18 cellular contexts compared by ENCODE assay signal in genomic region chr3:149015383-149015782, GRCh38. TPM values are rescaled to one million over a fixed set of nuclear protein-coding genes. Genes with fewer than 3 reads are reported as not detected.
DNase-seq lines count a peak whose midpoint lies in the region; ATAC-seq, FAIRE-seq and TF ChIP-seq lines count a peak whose summit lies in the region.
"Had no signal": no experiment of that assay in that cellular context is flagged by ENCODE, and none has a peak within 500 bp of the region (broad histone marks: within the 10 kb centered on the region; RNA-seq: fewer than 3 reads in every experiment).

No MANE protein-coding gene starts in this region.

- POLR2A ChIA-PET in activated naive CD8-positive, alpha-beta T cell treated with anti-CD3 and anti-CD28 coated beads, Interleukin-2, amount 10 ng/mL, durations not matched to agents 7 days and 5 days (lab: Charles Lee), result no interaction called here
- POLR2A ChIA-PET in HepG2 (lab: Yijun Ruan, JAX), result no interaction called here

- H3K4me1 ChIP-seq in tibial artery (peaks cover 0 to 96% (median 49%) of the 10 kb centered on the region in 4 donors), HepG2 (ENCODE audit: insufficient read depth, low read length) (peaks cover 38% of the 10 kb centered on the region)
- H3K4me1 ChIP-seq: A549 had no signal

- H3K9me3 ChIP-seq in tibial artery (no peaks in the 10 kb centered on the region), HepG2 (ENCODE audit: low read length) (no peaks in the 10 kb centered on the region)
- H3K9me3 ChIP-seq: A549, HAP-1, left lung, SJCRH30, upper lobe of left lung had no signal

- CTCF ChIA-PET in HepG2 (lab: Yijun Ruan, JAX; ENCODE audit: low intra/inter-chr PET ratio, low total read pairs), result no interaction called here
- CTCF ChIA-PET in activated naive CD4-positive, alpha-beta T cell treated with anti-CD3 and anti-CD28 coated beads, Interleukin-2, amount 10 ng/mL, durations not matched to agents 7 days and 5 days (lab: Charles Lee), result no interaction called here

- no peak for FAIRE-seq in HepG2 (lab: Jason Lieb, UNC)
- FAIRE-seq: A549 had no signal

- no peaks in the 10 kb centered on the region for H3K9me3 Mint-ChIP-seq in activated naive CD8-positive, alpha-beta T cell treated with anti-CD3 and anti-CD28 coated beads, Interleukin-2, amount 10 ng/mL, durations not matched to agents 7 days and 5 days
- no peaks in the 10 kb centered on the region for H3K9me3 Mint-ChIP-seq in activated naive CD8-positive, alpha-beta T cell treated with anti-CD3 and anti-CD28 coated beads, Interleukin-2, amount 50 U/mL, for 24 hours
- no peaks in the 10 kb centered on the region for H3K9me3 Mint-ChIP-seq in activated T-helper 1 cell treated with anti-CD3 and anti-CD28 coated beads, Interleukin-12 subunit alpha, Interleukin-12 subunit beta, Interleukin-2, Interleukin-4 antibody, amounts not matched to agents 30 ng/mL and 10 ng/mL and 1 ng/mL, durations not matched to agents 14 hours and 24 hours and 36 hours
- no peaks in the 10 kb centered on the region for H3K9me3 Mint-ChIP-seq in immature natural killer cell
- no peaks in the 10 kb centered on the region for H3K9me3 Mint-ChIP-seq in activated naive CD4-positive, alpha-beta T cell treated with anti-CD3 and anti-CD28 coated beads, Interleukin-2, amount 10 ng/mL, durations not matched to agents 7 days and 5 days
- H3K9me3 Mint-ChIP-seq: activated T-cell treated with anti-CD3 and anti-CD28 coated beads, Interleukin-2, amount 50 U/mL, for 24 hours; stimulated activated memory B cell treated with anti-CD40 and anti-IgM and Interleukin-4, amounts not matched to agents 10 μg/mL and 1 μg/mL and 100 μg/mL, for 72 hours had no signal

- H3K9ac ChIP-seq in HepG2 (ENCODE audit: insufficient read depth, low read depth, low read length), result no peak overlapping the region

- BruUV-seq in HepG2 (replicated peaks; lab: Mats Ljungman, UMichigan), result no TSS peak

- H3K36me3 ChIP-seq in tibial artery (peaks cover 0 to 41% (median 12%) of the 10 kb centered on the region in 3 donors), HepG2 (replicated peaks in 1 of 2; ENCODE audit: control insufficient read depth in 1 of 2, insufficient read depth in 2 of 2, low read length in 2 of 2) (peaks cover 1 to 8% of the 10 kb centered on the region in 2 experiments; a peak in 4 of 5 replicates)

- no peak for TF ChIP-seq RAD21 in HepG2 (CRISPR knock-in tag; IDR thresholded peaks at IDR 0.05)

- ATAC-seq in activated naive CD8-positive, alpha-beta T cell treated with anti-CD3 and anti-CD28 coated beads, Interleukin-2, amount 10 ng/mL, durations not matched to agents 7 days and 5 days (ENCODE audit: low read depth), result no peak
- no peak for ATAC-seq in activated naive CD8-positive, alpha-beta T cell treated with anti-CD3 and anti-CD28 coated beads, Interleukin-2, amount 50 U/mL, for 24 hours
- ATAC-seq in HepG2, result no peak
- ATAC-seq: left lung; stimulated activated memory B cell treated with anti-CD40 and anti-IgM and Interleukin-4, amounts not matched to agents 10 μg/mL and 1 μg/mL and 100 μg/mL, for 72 hours had no signal

- peaks cover 30% of the 10 kb centered on the region for H3K4me1 Mint-ChIP-seq in activated naive CD8-positive, alpha-beta T cell treated with anti-CD3 and anti-CD28 coated beads, Interleukin-2, amount 10 ng/mL, durations not matched to agents 7 days and 5 days
- peaks cover 13% of the 10 kb centered on the region for H3K4me1 Mint-ChIP-seq in activated naive CD8-positive, alpha-beta T cell treated with anti-CD3 and anti-CD28 coated beads, Interleukin-2, amount 50 U/mL, for 24 hours
- H3K4me1 Mint-ChIP-seq in activated T-helper 1 cell treated with anti-CD3 and anti-CD28 coated beads, Interleukin-12 subunit alpha, Interleukin-12 subunit beta, Interleukin-2, Interleukin-4 antibody, amounts not matched to agents 30 ng/mL and 10 ng/mL and 1 ng/mL, durations not matched to agents 14 hours and 24 hours and 36 hours (ENCODE audit: low read depth), result peaks cover 41% of the 10 kb centered on the region
- peaks cover 48 to 84% of the 10 kb centered on the region in 2 donors for H3K4me1 Mint-ChIP-seq in immature natural killer cell
- H3K4me1 Mint-ChIP-seq in activated naive CD4-positive, alpha-beta T cell treated with anti-CD3 and anti-CD28 coated beads, Interleukin-2, amount 10 ng/mL, durations not matched to agents 7 days and 5 days, result peaks cover 8% of the 10 kb centered on the region
- H3K4me1 Mint-ChIP-seq: stimulated activated memory B cell treated with anti-CD40 and anti-IgM and Interleukin-4, amounts not matched to agents 10 μg/mL and 1 μg/mL and 100 μg/mL, for 72 hours had no signal

- H3K4me3 Mint-ChIP-seq in activated naive CD8-positive, alpha-beta T cell treated with anti-CD3 and anti-CD28 coated beads, Interleukin-2, amount 10 ng/mL, durations not matched to agents 7 days and 5 days, result no peak overlapping the region
- H3K4me3 Mint-ChIP-seq in activated naive CD8-positive, alpha-beta T cell treated with anti-CD3 and anti-CD28 coated beads, Interleukin-2, amount 50 U/mL, for 24 hours, result no peak overlapping the region
- no peak overlapping the region for H3K4me3 Mint-ChIP-seq in activated T-helper 1 cell treated with anti-CD3 and anti-CD28 coated beads, Interleukin-12 subunit alpha, Interleukin-12 subunit beta, Interleukin-2, Interleukin-4 antibody, amounts not matched to agents 30 ng/mL and 10 ng/mL and 1 ng/mL, durations not matched to agents 14 hours and 24 hours and 36 hours
- H3K4me3 Mint-ChIP-seq in immature natural killer cell, result peak overlapping the region in 2 of 5 donors; percentile 12 to 22
- no peak overlapping the region for H3K4me3 Mint-ChIP-seq in activated naive CD4-positive, alpha-beta T cell treated with anti-CD3 and anti-CD28 coated beads, Interleukin-2, amount 10 ng/mL, durations not matched to agents 7 days and 5 days
- H3K4me3 Mint-ChIP-seq: activated T-cell treated with anti-CD3 and anti-CD28 coated beads, Interleukin-2, amount 50 U/mL, for 24 hours; stimulated activated memory B cell treated with anti-CD40 and anti-IgM and Interleukin-4, amounts not matched to agents 10 μg/mL and 1 μg/mL and 100 μg/mL, for 72 hours had no signal

- DNase-seq in activated naive CD8-positive, alpha-beta T cell treated with anti-CD3 and anti-CD28 coated beads, Interleukin-2, amount 10 ng/mL, durations not matched to agents 7 days and 5 days, result no peak
- no peak for DNase-seq in activated naive CD8-positive, alpha-beta T cell treated with anti-CD3 and anti-CD28 coated beads, Interleukin-2, amount 50 U/mL, for 24 hours
- DNase-seq in activated T-helper 1 cell treated with anti-CD3 and anti-CD28 coated beads, Interleukin-12 subunit alpha, Interleukin-12 subunit beta, Interleukin-2, Interleukin-4 antibody, amounts not matched to agents 30 ng/mL and 10 ng/mL and 1 ng/mL, durations not matched to agents 14 hours and 24 hours and 36 hours (ENCODE audit: low spot score), result no peak
- no peak for DNase-seq in immature natural killer cell
- DNase-seq in tibial artery, result no peak
- DNase-seq in HepG2 (ENCODE audit: low spot score), result no peak
- no peak for DNase-seq in head of caudate nucleus
- DNase-seq in activated naive CD4-positive, alpha-beta T cell treated with anti-CD3 and anti-CD28 coated beads, Interleukin-2, amount 10 ng/mL, durations not matched to agents 7 days and 5 days, result no peak
- DNase-seq: activated CD4-positive, alpha-beta T cell treated with anti-CD3 and anti-CD28 coated beads, Interleukin-2, amount 50 U/mL, for 1 hour; activated T-cell treated with anti-CD3 and anti-CD28 coated beads, Interleukin-2, amount 50 U/mL, for 24 hours; left lung; NCI-H1092 treated with DMSO at 0.1 percent for 48 hours; NCI-H526; SJCRH30 had no signal

- TF ChIP-seq CTCF in tibial artery (IDR thresholded peaks at IDR 0.05), result no peak
- no peak for TF ChIP-seq CTCF in HepG2 (CRISPR knock-in tag; IDR thresholded peaks at IDR 0.05)

- no peak overlapping the region for H3K4me2 ChIP-seq in HepG2 (ENCODE audit: low read depth, low read length)
- H3K4me2 ChIP-seq: A549 had no signal

- H3K79me2 ChIP-seq in HepG2 (ENCODE audit: insufficient read depth, low read length), result no peaks in the 10 kb centered on the region

- no peaks in the 10 kb centered on the region for H3K27me3 Mint-ChIP-seq in activated naive CD8-positive, alpha-beta T cell treated with anti-CD3 and anti-CD28 coated beads, Interleukin-2, amount 10 ng/mL, durations not matched to agents 7 days and 5 days
- no peaks in the 10 kb centered on the region for H3K27me3 Mint-ChIP-seq in activated naive CD8-positive, alpha-beta T cell treated with anti-CD3 and anti-CD28 coated beads, Interleukin-2, amount 50 U/mL, for 24 hours
- no peaks in the 10 kb centered on the region for H3K27me3 Mint-ChIP-seq in activated T-helper 1 cell treated with anti-CD3 and anti-CD28 coated beads, Interleukin-12 subunit alpha, Interleukin-12 subunit beta, Interleukin-2, Interleukin-4 antibody, amounts not matched to agents 30 ng/mL and 10 ng/mL and 1 ng/mL, durations not matched to agents 14 hours and 24 hours and 36 hours (ENCODE audit: insufficient read depth)
- H3K27me3 Mint-ChIP-seq in immature natural killer cell (ENCODE audit: low read depth in 3 of 3), result peaks cover 0 to 9% (median 2%) of the 10 kb centered on the region in 3 donors
- no peaks in the 10 kb centered on the region for H3K27me3 Mint-ChIP-seq in activated naive CD4-positive, alpha-beta T cell treated with anti-CD3 and anti-CD28 coated beads, Interleukin-2, amount 10 ng/mL, durations not matched to agents 7 days and 5 days
- H3K27me3 Mint-ChIP-seq: activated T-cell treated with anti-CD3 and anti-CD28 coated beads, Interleukin-2, amount 50 U/mL, for 24 hours; stimulated activated memory B cell treated with anti-CD40 and anti-IgM and Interleukin-4, amounts not matched to agents 10 μg/mL and 1 μg/mL and 100 μg/mL, for 72 hours had no signal

- TF ChIP-seq EP300 in HepG2 (IDR thresholded peaks at IDR 0.05; ENCODE audit: low read depth in 2 of 2, low read length in 2 of 2) (no peak), HepG2 (CRISPR knock-in tag; IDR thresholded peaks at IDR 0.05; ENCODE audit: borderline replicate concordance) (no peak)

- peak overlapping the region; percentile 52 to 61 for H3K27ac ChIP-seq in tibial artery
- H3K27ac ChIP-seq in HepG2 (ENCODE audit: extremely low read length, insufficient read depth, low read length), result no peak overlapping the region
- H3K27ac ChIP-seq: A549, SJCRH30, upper lobe of left lung had no signal

- H3K4me3 ChIP-seq in tibial artery (no peak overlapping the region), HepG2 (replicated peaks in 1 of 3; ENCODE audit: insufficient read depth in 1 of 3, low read depth in 2 of 3, low read length in 3 of 3) (no peak overlapping the region)
- H3K4me3 ChIP-seq: A549, HAP-1, left lung, SJCRH30, upper lobe of left lung had no signal

- no peak overlapping the region for H2AFZ ChIP-seq in HepG2 (ENCODE audit: low read length)

- 91% methylated on average over 2 of the region's 2 CpGs for WGBS in HepG2 (ENCODE audit: low lambda C conversion rate)

- H4K20me1 ChIP-seq in HepG2 (ENCODE audit: insufficient read depth, low read length), result no peaks in the 10 kb centered on the region

- H3K27ac Mint-ChIP-seq in activated naive CD8-positive, alpha-beta T cell treated with anti-CD3 and anti-CD28 coated beads, Interleukin-2, amount 10 ng/mL, durations not matched to agents 7 days and 5 days, result peak overlapping the region; percentile 26
- no peak overlapping the region for H3K27ac Mint-ChIP-seq in activated naive CD8-positive, alpha-beta T cell treated with anti-CD3 and anti-CD28 coated beads, Interleukin-2, amount 50 U/mL, for 24 hours
- peak overlapping the region; percentile 3 for H3K27ac Mint-ChIP-seq in activated T-helper 1 cell treated with anti-CD3 and anti-CD28 coated beads, Interleukin-12 subunit alpha, Interleukin-12 subunit beta, Interleukin-2, Interleukin-4 antibody, amounts not matched to agents 30 ng/mL and 10 ng/mL and 1 ng/mL, durations not matched to agents 14 hours and 24 hours and 36 hours
- peak overlapping the region; percentile 7 to 80 (median 26) for H3K27ac Mint-ChIP-seq in immature natural killer cell
- no peak overlapping the region for H3K27ac Mint-ChIP-seq in activated naive CD4-positive, alpha-beta T cell treated with anti-CD3 and anti-CD28 coated beads, Interleukin-2, amount 10 ng/mL, durations not matched to agents 7 days and 5 days
- H3K27ac Mint-ChIP-seq: activated T-cell treated with anti-CD3 and anti-CD28 coated beads, Interleukin-2, amount 50 U/mL, for 24 hours; stimulated activated memory B cell treated with anti-CD40 and anti-IgM and Interleukin-4, amounts not matched to agents 10 μg/mL and 1 μg/mL and 100 μg/mL, for 72 hours had no signal

- H3K36me3 Mint-ChIP-seq in activated naive CD8-positive, alpha-beta T cell treated with anti-CD3 and anti-CD28 coated beads, Interleukin-2, amount 10 ng/mL, durations not matched to agents 7 days and 5 days, result peaks cover 55% of the 10 kb centered on the region
- peaks cover 35% of the 10 kb centered on the region for H3K36me3 Mint-ChIP-seq in activated naive CD8-positive, alpha-beta T cell treated with anti-CD3 and anti-CD28 coated beads, Interleukin-2, amount 50 U/mL, for 24 hours (ENCODE audit: low read depth)
- H3K36me3 Mint-ChIP-seq in activated T-helper 1 cell treated with anti-CD3 and anti-CD28 coated beads, Interleukin-12 subunit alpha, Interleukin-12 subunit beta, Interleukin-2, Interleukin-4 antibody, amounts not matched to agents 30 ng/mL and 10 ng/mL and 1 ng/mL, durations not matched to agents 14 hours and 24 hours and 36 hours (ENCODE audit: low read depth), result peaks cover 43% of the 10 kb centered on the region
- peaks cover 28 to 40% (median 37%) of the 10 kb centered on the region in 3 donors for H3K36me3 Mint-ChIP-seq in immature natural killer cell
- peaks cover 34% of the 10 kb centered on the region for H3K36me3 Mint-ChIP-seq in activated naive CD4-positive, alpha-beta T cell treated with anti-CD3 and anti-CD28 coated beads, Interleukin-2, amount 10 ng/mL, durations not matched to agents 7 days and 5 days

- no peak for TF ChIP-seq POLR2A in HepG2 (IDR thresholded peaks at IDR 0.05; ENCODE audit: insufficient read depth in 1 of 2, low read depth in 2 of 2, low read length in 2 of 2)

- H3K27me3 ChIP-seq in tibial artery (no peaks in the 10 kb centered on the region), HepG2 (ENCODE audit: control insufficient read depth in 1 of 2, insufficient read depth in 2 of 2, low read length in 2 of 2) (no peaks in the 10 kb centered on the region)
- H3K27me3 ChIP-seq: left lung, SJCRH30, upper lobe of left lung had no signal

- in situ Hi-C loops in HepG2 (cut with HindIII; ENCODE audit: extremely low pct_ligation_motif_present, low pct_unique_long_range_greater_than_20kb), result no loop called here

- intact Hi-C loops in activated T-helper 1 cell treated with anti-CD3 and anti-CD28 coated beads, Interleukin-12 subunit alpha, Interleukin-12 subunit beta, Interleukin-2, Interleukin-4 antibody, amounts not matched to agents 30 ng/mL and 10 ng/mL and 1 ng/mL, durations not matched to agents 14 hours and 24 hours and 36 hours (cut with micrococcal nuclease), result no loop called here
- intact Hi-C loops in tibial artery (cut with DNase I; ENCODE audit: low total_unique reads) (no loop called here), HepG2 (cut with micrococcal nuclease; ENCODE audit: unreplicated experiment) (loop anchor here (10.0 kb wide), 1 partner anchor 209 kb away; the partner anchor contains the start of gene CP), head of caudate nucleus (cut with DNase I) (no loop called here)

RNA-seq across cellular contexts. Expression of gene GYG1, which starts 24.0 kb away (rescaled TPM):
- total RNA-seq in activated naive CD8-positive, alpha-beta T cell treated with anti-CD3 and anti-CD28 coated beads, Interleukin-2, amount 10 ng/mL, durations not matched to agents 7 days and 5 days, result 10 to 100 TPM; 48.6 to 49.3 TPM
- total RNA-seq in activated T-helper 1 cell treated with anti-CD3 and anti-CD28 coated beads, Interleukin-12 subunit alpha, Interleukin-12 subunit beta, Interleukin-2, Interleukin-4 antibody, amounts not matched to agents 30 ng/mL and 10 ng/mL and 1 ng/mL, durations not matched to agents 14 hours and 24 hours and 36 hours, result 33.6 and 34.1 TPM in 2 replicates
- polyA plus RNA-seq in immature natural killer cell, result 100 to 1,000 TPM in 1 of 3 donors, 10 to 100 TPM in 2; 73.5 to 102 (median 91.8) TPM
- 28.1 and 52.1 TPM in 2 replicates for total RNA-seq in HepG2 (2016; rRNA removed; fragmentation: Illumina TruSeq; extraction: Trizol)
- 29.8 and 30.1 TPM in 2 replicates for total RNA-seq in HepG2 (2016; cell fraction: cytosol; rRNA removed; fragmentation: Illumina TruSeq; extraction: Trizol; ENCODE audit: low read depth)
- total RNA-seq in HepG2 (2016; cell fraction: insoluble cytoplasmic fraction; rRNA removed; fragmentation: Illumina TruSeq; extraction: Trizol), result 29.9 and 49.6 TPM in 2 replicates
- 48.6 and 49.9 TPM in 2 replicates for total RNA-seq in HepG2 (2016; cell fraction: membrane; rRNA removed; fragmentation: Illumina TruSeq; extraction: Trizol)
- 19.3 and 23.2 TPM in 2 replicates for total RNA-seq in HepG2 (2016; cell fraction: nucleus; rRNA removed; fragmentation: Illumina TruSeq; extraction: Trizol)
- polyA plus RNA-seq in HepG2 (2011; rRNA removed), result 12.6 and 15.7 TPM in 2 replicates
- polyA plus RNA-seq in HepG2 (2011; cell fraction: cytosol; rRNA removed), result 12.4 and 14.4 TPM in 2 replicates
- 6.8 and 22.5 TPM in 2 replicates for polyA plus RNA-seq in HepG2 (2011; cell fraction: nucleus; rRNA removed)
- polyA plus RNA-seq in HepG2 (2012), result 25.0 and 29.0 TPM in 2 replicates
- polyA plus RNA-seq in HepG2 (2016; cell fraction: cytosol; fragmentation: Illumina TruSeq; extraction: Trizol; ENCODE audit: low read depth), result 37.1 and 42.6 TPM in 2 replicates
- 61.5 and 63.2 TPM in 2 replicates for polyA plus RNA-seq in HepG2 (2016; cell fraction: insoluble cytoplasmic fraction; fragmentation: Illumina TruSeq; extraction: Trizol; ENCODE audit: low read depth)
- 44.2 and 46.2 TPM in 2 replicates for polyA plus RNA-seq in HepG2 (2016; cell fraction: membrane; fragmentation: Illumina TruSeq; extraction: Trizol; ENCODE audit: low read depth)
- polyA plus RNA-seq in HepG2 (2016; cell fraction: nucleus; fragmentation: Illumina TruSeq; extraction: Trizol; ENCODE audit: insufficient read depth, low read depth), result 28.3 and 28.8 TPM in 2 replicates
- 20.7 and 24.7 TPM in 2 replicates for polyA minus RNA-seq in HepG2 (2011; rRNA and poly(A)+ RNA removed; ENCODE audit: low replicate concordance)
- 20.1 and 21.1 TPM in 2 replicates for polyA minus RNA-seq in HepG2 (2011; cell fraction: cytosol; rRNA and poly(A)+ RNA removed)
- polyA minus RNA-seq in HepG2 (2011; cell fraction: nucleus; rRNA and poly(A)+ RNA removed), result 16.4 and 23.9 TPM in 2 replicates

Comparison
In these comparisons a context has a peak if more than half of its experiments do, and no peak if none do; other contexts are left out.
1. H3K27ac Mint-ChIP-seq: peak in activated naive CD8-positive, alpha-beta T cell treated with anti-CD3 and anti-CD28 coated beads, Interleukin-2, amount 10 ng/mL, durations not matched to agents 7 days and 5 days (single experiment), activated T-helper 1 cell treated with anti-CD3 and anti-CD28 coated beads, Interleukin-12 subunit alpha, Interleukin-12 subunit beta, Interleukin-2, Interleukin-4 antibody, amounts not matched to agents 30 ng/mL and 10 ng/mL and 1 ng/mL, durations not matched to agents 14 hours and 24 hours and 36 hours (single experiment) and immature natural killer cell (6 of 6); none in activated naive CD8-positive, alpha-beta T cell treated with anti-CD3 and anti-CD28 coated beads, Interleukin-2, amount 50 U/mL, for 24 hours (single experiment) and activated naive CD4-positive, alpha-beta T cell treated with anti-CD3 and anti-CD28 coated beads, Interleukin-2, amount 10 ng/mL, durations not matched to agents 7 days and 5 days (single experiment).